Comparison of ENCODE assay signal across 7 cellular contexts in genomic region chr17:77494664-77495435, GRCh38.
DNase-seq lines count a peak whose midpoint lies in the region; ATAC-seq and TF ChIP-seq lines count a peak whose summit lies in the region.

No MANE protein-coding gene starts in this region.

- peak; percentile 62 for DNase-seq in SW480 (ENCODE audit: low spot score)
- peak; percentile 35 for DNase-seq in activated naive CD8-positive, alpha-beta T cell treated with anti-CD3 and anti-CD28 coated beads, Interleukin-2, amount 50 U/mL, for 16 hours (ENCODE audit: low read depth, low spot score)
- peak; percentile 74 to 82 for DNase-seq in heart right ventricle
- DNase-seq in renal cortical epithelial cell (ENCODE audit: low read depth): peak; percentile 30

- intact Hi-C loops in heart right ventricle (cut with DNase I): loop anchor here in 9 of 10 donors (1.0 to 10.0 kb wide), 10 partner anchors 63 to 420 kb away; no protein-coding TSS in a partner anchor

- H3K27ac ChIP-seq in KMS-11 (peak overlapping the region; percentile 1; the same call in 1 of the 2 replicates), heart right ventricle (peak overlapping the region in 1 of 10 donors; percentile 40)

- H3K79me2 ChIP-seq in KMS-11 (ENCODE audit: insufficient read depth, low read depth): no peaks in the 10 kb centered on the region

- H3K9ac ChIP-seq in KMS-11: no peak overlapping the region

- no peak overlapping the region for H2AFZ ChIP-seq in KMS-11 (ENCODE audit: low read depth)

- TF ChIP-seq CTCF in GM12873 (IDR thresholded peaks at IDR 0.05; ENCODE audit: insufficient read depth, low read depth, low read length, missing control alignments): peak; percentile 96
- peak; percentile 99 for TF ChIP-seq CTCF in KMS-11 (conservative IDR thresholded peaks at IDR 0.05; ENCODE audit: low read depth, low read length)
- TF ChIP-seq CTCF in heart right ventricle (IDR thresholded peaks at IDR 0.05): peak; percentile 95 to 100 (median 98)

- H3K9me3 ChIP-seq in heart right ventricle: no peaks in the 10 kb centered on the region

- H3K4me1 ChIP-seq in KMS-11 (ENCODE audit: low read depth, poor library complexity, severe bottlenecking) (peaks cover 18% of the 10 kb centered on the region), heart right ventricle (peaks cover 9 to 28% (median 18%) of the 10 kb centered on the region in 9 donors)

- no peak overlapping the region for H3K4me3 ChIP-seq in KMS-11 (IDR thresholded peaks at IDR 0.05; ENCODE audit: insufficient read depth, low read depth, low read length)
- no peak overlapping the region for H3K4me3 ChIP-seq in heart right ventricle

- H3K36me3 ChIP-seq in KMS-11 (ENCODE audit: insufficient read depth) (no peaks in the 10 kb centered on the region; the same call in 1 of the 2 replicates), heart right ventricle (peaks cover 0 to 96% (median 22%) of the 10 kb centered on the region in 9 donors)

- no peaks in the 10 kb centered on the region for H3K27me3 ChIP-seq in KMS-11 (ENCODE audit: insufficient read depth, low read depth)
- H3K27me3 ChIP-seq in heart right ventricle: no peaks in the 10 kb centered on the region

- H3K4me2 ChIP-seq in KMS-11: 0 out of 2 replicates have a peak overlapping the region, but pooled peaks have one; percentile 0

- ATAC-seq in heart right ventricle (peak; percentile 55 to 82 (median 72)), GM18909 (IDR thresholded peaks at IDR 0.05; ENCODE audit: poor library complexity, unreplicated experiment) (no peak)

- WGBS in heart right ventricle, 2 donors: 31 to 33% methylated on average over 18 of the region's 18 CpGs

- H4K20me1 ChIP-seq in KMS-11 (ENCODE audit: insufficient read depth): no peaks in the 10 kb centered on the region
